Comparison of ENCODE assay signal across 12 cellular contexts in the genomic region with DNA sequence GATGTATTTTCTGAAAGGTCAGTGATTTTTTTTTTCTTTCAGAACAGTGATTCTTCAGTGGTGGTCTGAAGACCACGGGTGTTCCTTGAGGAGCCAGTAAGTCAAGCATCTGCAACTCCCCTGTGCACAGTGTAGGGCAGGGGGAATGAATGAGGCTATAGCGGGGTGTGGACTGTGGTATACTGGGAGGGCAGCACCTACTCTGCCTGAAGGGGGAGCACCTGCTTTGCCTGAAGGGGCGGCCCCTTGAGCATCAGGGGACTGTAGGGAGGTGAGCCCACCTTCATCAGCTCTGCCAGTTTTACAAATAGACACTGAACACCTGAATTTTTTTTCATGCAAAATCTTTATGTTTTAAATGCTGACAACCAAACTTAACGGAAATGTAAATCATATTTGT.
DNase-seq lines count a peak whose midpoint lies in the region; ATAC-seq, FAIRE-seq and TF ChIP-seq lines count a peak whose summit lies in the region.
"Had no signal": no experiment of that assay in that cellular context is flagged by ENCODE, and none has a peak within 500 bp of the region (broad histone marks: within the 10 kb centered on the region; RNA-seq: fewer than 3 reads in every experiment).

No MANE protein-coding gene starts in this region.

- no peak overlapping the region for H2AFZ ChIP-seq in K562 (ENCODE audit: low read depth, low read length)

- H3K27me3 ChIP-seq in K562 (ENCODE audit: control insufficient read depth in 2 of 2, insufficient read depth in 2 of 2, low read length in 2 of 2) (peaks cover 0 to 13% of the 10 kb centered on the region in 2 experiments; a peak in 1 of 5 replicates), MG63 (no peaks in the 10 kb centered on the region)
- H3K27me3 ChIP-seq: SJCRH30 had no signal

- POLR2A ChIA-PET in K562 (lab: Yijun Ruan, JAX), result no interaction called here

- peaks cover 75% of the 10 kb centered on the region for H3K4me1 Mint-ChIP-seq in stimulated activated effector memory CD8-positive, alpha-beta T cell treated with anti-CD3 and anti-CD28 coated beads, Interleukin-12 subunit alpha, Interleukin-12 subunit beta, amount 100 ng/mL, for 72 hours

- FAIRE-seq in K562 (lab: Jason Lieb, UNC), result no peak

- CTCF ChIA-PET in K562 (lab: Yijun Ruan, JAX; ENCODE audit: low intra/inter-chr PET ratio), result interaction anchor here (0.7 kb wide), 1 partner anchor 57 kb away, joined by 3 read pairs; no protein-coding TSS in a partner anchor

- intact Hi-C loops in K562 (cut with micrococcal nuclease), result no loop called here

- H3K36me3 ChIP-seq in K562 (ENCODE audit: control insufficient read depth, insufficient read depth, low read length), result no peaks in the 10 kb centered on the region
- no peaks in the 10 kb centered on the region for H3K36me3 ChIP-seq in MG63
- H3K36me3 ChIP-seq: SJCRH30 had no signal

- no peak overlapping the region for H3K4me2 ChIP-seq in K562 (ENCODE audit: insufficient read depth, low read length)

- DNase-seq in NCI-H2171 treated with DMSO at 0.1 percent for 48 hours (lab: John Stamatoyannopoulos, UW) (peak; percentile 64), NCI-H2171 (lab: John Stamatoyannopoulos, UW) (no peak), K562 (ENCODE audit: extremely low read depth in 1 of 4, low spot score in 3 of 4) (peak in 2 of 4 experiments; percentile 18 to 30), KBM-7 (no peak), MG63 (no peak), NCI-H187 treated with DMSO at 0.1 percent for 48 hours (lab: John Stamatoyannopoulos, UW) (no peak)
- DNase-seq in stimulated activated effector memory CD8-positive, alpha-beta T cell treated with anti-CD3 and anti-CD28 coated beads, Interleukin-12 subunit alpha, Interleukin-12 subunit beta, amount 100 ng/mL, for 72 hours (ENCODE audit: low spot score in 2 of 2), result no peak
- DNase-seq: hippocampal formation, NCI-H187, SJCRH30 had no signal

- no peak overlapping the region for H3K4me3 ChIP-seq in K562
- no peak overlapping the region for H3K4me3 ChIP-seq in MG63
- H3K4me3 ChIP-seq: SJCRH30 had no signal

- TF ChIP-seq CTCF in K562 (IDR thresholded peaks at IDR 0.05 in 2 of 3, conservative IDR thresholded peaks at IDR 0.05 in 1 of 3; ENCODE audit: insufficient read depth in 2 of 3, low read depth in 1 of 3, low read length in 3 of 3), result peak; percentile 37 to 59 (median 42); a peak in 4 of 6 replicates

- H3K4me1 ChIP-seq in K562 (replicated peaks in 1 of 2; ENCODE audit: control insufficient read depth in 2 of 2, insufficient read depth in 2 of 2, low read length in 2 of 2), result no peaks in the 10 kb centered on the region; a peak in 1 of 5 replicates
- H3K4me1 ChIP-seq: SJCRH30 had no signal

- H3K27ac Mint-ChIP-seq in stimulated activated effector memory CD8-positive, alpha-beta T cell treated with anti-CD3 and anti-CD28 coated beads, Interleukin-12 subunit alpha, Interleukin-12 subunit beta, amount 100 ng/mL, for 72 hours, result peak overlapping the region; percentile 88

- H3K79me2 ChIP-seq in K562 (ENCODE audit: control insufficient read depth, insufficient read depth, low read length), result no peaks in the 10 kb centered on the region

- no peak overlapping the region for H3K4me3 Mint-ChIP-seq in stimulated activated effector memory CD8-positive, alpha-beta T cell treated with anti-CD3 and anti-CD28 coated beads, Interleukin-12 subunit alpha, Interleukin-12 subunit beta, amount 100 ng/mL, for 72 hours
- H3K4me3 Mint-ChIP-seq: central memory CD8-positive, alpha-beta T cell had no signal

- no peaks in the 10 kb centered on the region for H4K20me1 ChIP-seq in K562 (replicated peaks; ENCODE audit: control insufficient read depth, insufficient read depth, low read length)

- BruUV-seq in K562 (replicated peaks; lab: Mats Ljungman, UMichigan), result no TSS peak

- H3K27ac ChIP-seq in K562 (ENCODE audit: extremely low read depth, low read depth, low read length), result no peak overlapping the region
- H3K27ac ChIP-seq: SJCRH30 had no signal

- 4% methylated on average over 4 of the region's 4 CpGs for WGBS in K562 (ENCODE audit: insufficient coverage, low coverage, missing lambda C conversion rate)

- no peak for TF ChIP-seq EP300 in K562 (IDR thresholded peaks at IDR 0.05; ENCODE audit: low read length)

- ATAC-seq in HG03095 (IDR thresholded peaks at IDR 0.05; ENCODE audit: unreplicated experiment), result peak; percentile 48
- ATAC-seq in K562, result peak; percentile 90
- ATAC-seq in stimulated activated effector memory CD8-positive, alpha-beta T cell treated with anti-CD3 and anti-CD28 coated beads, Interleukin-12 subunit alpha, Interleukin-12 subunit beta, amount 100 ng/mL, for 72 hours, result peak; percentile 38

- H3K9ac ChIP-seq in K562 (ENCODE audit: insufficient read depth in 1 of 2, low read depth in 2 of 2, low read length in 2 of 2), result no peak overlapping the region

- no peak for TF ChIP-seq POLR2A in K562 (conservative IDR thresholded peaks at IDR 0.05)

- no peaks in the 10 kb centered on the region for H3K9me3 Mint-ChIP-seq in stimulated activated effector memory CD8-positive, alpha-beta T cell treated with anti-CD3 and anti-CD28 coated beads, Interleukin-12 subunit alpha, Interleukin-12 subunit beta, amount 100 ng/mL, for 72 hours
- H3K9me3 Mint-ChIP-seq: central memory CD8-positive, alpha-beta T cell had no signal

- in situ Hi-C loops in K562 (cut with MboI) (no loop called here), KBM-7 (cut with MboI; ENCODE audit: low pct_unique_long_range_greater_than_20kb, low sequenced_read_pairs) (no loop called here)

- H3K9me3 ChIP-seq in K562 (replicated peaks; ENCODE audit: control insufficient read depth, insufficient read depth, low read depth, low read length) (no peaks in the 10 kb centered on the region), MG63 (no peaks in the 10 kb centered on the region)
- H3K9me3 ChIP-seq: SJCRH30 had no signal

- no peaks in the 10 kb centered on the region for H3K9me1 ChIP-seq in K562 (ENCODE audit: control insufficient read depth, insufficient read depth, low read length)

- H3K36me3 Mint-ChIP-seq in stimulated activated effector memory CD8-positive, alpha-beta T cell treated with anti-CD3 and anti-CD28 coated beads, Interleukin-12 subunit alpha, Interleukin-12 subunit beta, amount 100 ng/mL, for 72 hours, result peaks cover 15% of the 10 kb centered on the region

- TF ChIP-seq RAD21 in K562 (CRISPR knock-in tag; conservative IDR thresholded peaks at IDR 0.05 in 1 of 2, IDR thresholded peaks at IDR 0.05 in 1 of 2), result peak in 1 of 2 experiments; percentile 43; a peak in 1 of 4 replicates

TF ChIP-seq in K562, 482 proteins besides CTCF, POLR2A, EP300 and RAD21:
- TF ChIP-seq ZNF57 (CRISPR knock-in tag; IDR thresholded peaks at IDR 0.05), result no peak
- TF ChIP-seq, protein P1, sequence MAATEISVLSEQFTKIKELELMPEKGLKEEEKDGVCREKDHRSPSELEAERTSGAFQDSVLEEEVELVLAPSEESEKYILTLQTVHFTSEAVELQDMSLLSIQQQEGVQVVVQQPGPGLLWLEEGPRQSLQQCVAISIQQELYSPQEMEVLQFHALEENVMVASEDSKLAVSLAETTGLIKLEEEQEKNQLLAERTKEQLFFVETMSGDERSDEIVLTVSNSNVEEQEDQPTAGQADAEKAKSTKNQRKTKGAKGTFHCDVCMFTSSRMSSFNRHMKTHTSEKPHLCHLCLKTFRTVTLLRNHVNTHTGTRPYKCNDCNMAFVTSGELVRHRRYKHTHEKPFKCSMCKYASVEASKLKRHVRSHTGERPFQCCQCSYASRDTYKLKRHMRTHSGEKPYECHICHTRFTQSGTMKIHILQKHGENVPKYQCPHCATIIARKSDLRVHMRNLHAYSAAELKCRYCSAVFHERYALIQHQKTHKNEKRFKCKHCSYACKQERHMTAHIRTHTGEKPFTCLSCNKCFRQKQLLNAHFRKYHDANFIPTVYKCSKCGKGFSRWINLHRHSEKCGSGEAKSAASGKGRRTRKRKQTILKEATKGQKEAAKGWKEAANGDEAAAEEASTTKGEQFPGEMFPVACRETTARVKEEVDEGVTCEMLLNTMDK (IDR thresholded peaks at IDR 0.05; ENCODE audit: borderline replicate concordance, insufficient read depth, low read depth, low read length, poor library complexity, severe bottlenecking), result peak; percentile 39

Comparison
In these comparisons a context has a peak if more than half of its experiments do, and no peak if none do; other contexts are left out.
1. ATAC-seq: peak in every context shown above with its lines; median percentile 90 in K562; 48 in HG03095; 38 in stimulated activated effector memory CD8-positive, alpha-beta T cell treated with anti-CD3 and anti-CD28 coated beads, Interleukin-12 subunit alpha, Interleukin-12 subunit beta, amount 100 ng/mL, for 72 hours.